2 cellular contexts compared by ENCODE assay signal in genomic region chr6:158853872-158854213, GRCh38.
TF ChIP-seq lines count a peak whose summit lies in the region.

No MANE protein-coding gene starts in this region.

TF ChIP-seq in SK-N-SH, 30 proteins besides CTCF, POLR2A, EP300 and RAD21 (continued from another document):
- TF ChIP-seq PBX3 (IDR thresholded peaks at IDR 0.05) (no peak), NRF1 (IDR thresholded peaks at IDR 0.05; ENCODE audit: low read depth, low read length) (no peak), RCOR1 (IDR thresholded peaks at IDR 0.05; ENCODE audit: low read length) (no peak), FOXM1 (IDR thresholded peaks at IDR 0.05; ENCODE audit: low read depth) (no peak), EZH2phosphoT487 (IDR thresholded peaks at IDR 0.05; ENCODE audit: borderline replicate concordance, low read depth) (no peak), REST (IDR thresholded peaks at IDR 0.05; ENCODE audit: low read depth, low read length) (no peak), IRF3 (IDR thresholded peaks at IDR 0.05; ENCODE audit: low read depth, low read length) (no peak)
TF ChIP-seq in SK-N-SH: peak in this region for 0.

TF ChIP-seq in SK-N-SH treated with all-trans-retinoic acid at 6 μM for 48 hours, 23 proteins besides CTCF, POLR2A, EP300 and RAD21 (continued from another document):
- no peak for TF ChIP-seq TSHZ2 (CRISPR knock-in tag; IDR thresholded peaks at IDR 0.05)
